Comparison of ENCODE assay signal across 8 cellular contexts in the genomic region with DNA sequence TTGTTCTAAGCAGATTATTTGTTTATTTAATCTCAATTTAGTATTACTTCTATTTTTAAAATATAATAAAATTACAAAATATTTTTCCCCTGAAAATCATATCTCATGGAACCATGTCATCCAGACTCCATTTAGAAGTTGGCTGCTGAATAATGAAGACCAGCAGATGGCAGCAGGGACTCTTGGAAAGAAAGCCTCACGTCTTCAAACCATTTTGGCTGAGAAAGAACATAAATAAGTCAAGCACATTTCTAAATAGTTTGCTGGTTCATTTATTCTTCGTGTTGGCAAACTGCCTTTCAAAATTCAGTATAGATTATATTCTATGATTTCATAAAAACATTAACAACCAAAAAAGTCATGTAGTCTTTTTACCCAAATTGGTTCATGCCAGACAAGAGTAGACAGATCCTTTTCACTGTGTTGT.
DNase-seq lines count a peak whose midpoint lies in the region; ATAC-seq, FAIRE-seq and TF ChIP-seq lines count a peak whose summit lies in the region.

No MANE protein-coding gene starts in this region.

- no peaks in the 10 kb centered on the region for H3K36me3 Mint-ChIP-seq in activated naive CD8-positive, alpha-beta T cell treated with anti-CD3 and anti-CD28 coated beads for 36 hours
- H3K36me3 Mint-ChIP-seq in activated T-helper 2 cell treated with anti-CD3 and anti-CD28 coated beads, Interferon-gamma antibody, Interleukin-2, Interleukin-4, amounts not matched to agents 10 μg/mL and 5 μg/mL and 100 μg/mL, durations not matched to agents 14 hours and 24 hours and 36 hours (ENCODE audit: low read depth) = no peaks in the 10 kb centered on the region

- H3K27ac ChIP-seq in heart right ventricle = peak overlapping the region in 4 of 10 donors; percentile 4 to 59 (median 30)

- H3K4me3 ChIP-seq in heart right ventricle (no peak overlapping the region), retinal pigment epithelial cell (ENCODE audit: low read length) (no peak overlapping the region)

- H3K9me3 Mint-ChIP-seq in activated naive CD8-positive, alpha-beta T cell treated with anti-CD3 and anti-CD28 coated beads for 36 hours = no peaks in the 10 kb centered on the region
- no peaks in the 10 kb centered on the region for H3K9me3 Mint-ChIP-seq in activated T-helper 2 cell treated with anti-CD3 and anti-CD28 coated beads, Interferon-gamma antibody, Interleukin-2, Interleukin-4, amounts not matched to agents 10 μg/mL and 5 μg/mL and 100 μg/mL, durations not matched to agents 14 hours and 24 hours and 36 hours

- TF ChIP-seq CTCF in heart right ventricle (IDR thresholded peaks at IDR 0.05) = peak; percentile 53 to 93 (median 81)
- peak; percentile 81 for TF ChIP-seq CTCF in retinal pigment epithelial cell (conservative IDR thresholded peaks at IDR 0.05; ENCODE audit: low read depth, low read length)

- intact Hi-C loops in heart right ventricle (cut with DNase I) = loop anchor here (1.0 to 10.0 kb wide), 13 partner anchors 68 to 893 kb away; a partner anchor contains a TSS
- intact Hi-C loops in activated T-helper 2 cell treated with anti-CD3 and anti-CD28 coated beads, Interferon-gamma antibody, Interleukin-2, Interleukin-4, amounts not matched to agents 10 μg/mL and 5 μg/mL and 100 μg/mL, durations not matched to agents 14 hours and 24 hours and 36 hours (cut with micrococcal nuclease) = loop anchor here (2.0 to 5.0 kb wide), 2 partner anchors 207 to 628 kb away; no protein-coding TSS in a partner anchor

- no peak overlapping the region for H3K27ac Mint-ChIP-seq in activated naive CD8-positive, alpha-beta T cell treated with anti-CD3 and anti-CD28 coated beads for 36 hours
- no peak overlapping the region for H3K27ac Mint-ChIP-seq in activated T-helper 2 cell treated with anti-CD3 and anti-CD28 coated beads, Interferon-gamma antibody, Interleukin-2, Interleukin-4, amounts not matched to agents 10 μg/mL and 5 μg/mL and 100 μg/mL, durations not matched to agents 14 hours and 24 hours and 36 hours

- DNase-seq in CMK (ENCODE audit: low read depth) = peak; percentile 4
- DNase-seq in GM19239 (ENCODE audit: insufficient read length, low spot score) = no peak
- DNase-seq in NCI-H226 = peak; percentile 20
- DNase-seq in activated naive CD8-positive, alpha-beta T cell treated with anti-CD3 and anti-CD28 coated beads for 36 hours = peak; percentile 10
- peak in 1 of 2 donors; percentile 76 for DNase-seq in heart right ventricle
- no peak for DNase-seq in retinal pigment epithelial cell (ENCODE audit: low read depth)
- DNase-seq in activated T-helper 2 cell treated with anti-CD3 and anti-CD28 coated beads, Interferon-gamma antibody, Interleukin-2, Interleukin-4, amounts not matched to agents 10 μg/mL and 5 μg/mL and 100 μg/mL, durations not matched to agents 14 hours and 24 hours and 36 hours (ENCODE audit: low spot score) = no peak
- no peak for DNase-seq in ecto neural progenitor cell (ENCODE audit: low spot score)

- peak; percentile 78 for FAIRE-seq in GM19239 (lab: Jason Lieb, UNC)

- H3K9me3 ChIP-seq in heart right ventricle = no peaks in the 10 kb centered on the region

- ATAC-seq in heart right ventricle = peak in 5 of 8 donors; percentile 42 to 67 (median 58)

- peaks cover 0 to 46% (median 15%) of the 10 kb centered on the region in 9 donors for H3K4me1 ChIP-seq in heart right ventricle

- H3K36me3 ChIP-seq in heart right ventricle = peaks cover 0 to under 1% (median 0%) of the 10 kb centered on the region in 9 donors

- WGBS in heart right ventricle, 2 donors = 1 to 2% methylated on average over 2 of the region's 2 CpGs

- no peaks in the 10 kb centered on the region for H3K4me1 Mint-ChIP-seq in activated naive CD8-positive, alpha-beta T cell treated with anti-CD3 and anti-CD28 coated beads for 36 hours
- no peaks in the 10 kb centered on the region for H3K4me1 Mint-ChIP-seq in activated T-helper 2 cell treated with anti-CD3 and anti-CD28 coated beads, Interferon-gamma antibody, Interleukin-2, Interleukin-4, amounts not matched to agents 10 μg/mL and 5 μg/mL and 100 μg/mL, durations not matched to agents 14 hours and 24 hours and 36 hours (ENCODE audit: low read depth)

- H3K4me3 Mint-ChIP-seq in activated naive CD8-positive, alpha-beta T cell treated with anti-CD3 and anti-CD28 coated beads for 36 hours = no peak overlapping the region
- H3K4me3 Mint-ChIP-seq in activated T-helper 2 cell treated with anti-CD3 and anti-CD28 coated beads, Interferon-gamma antibody, Interleukin-2, Interleukin-4, amounts not matched to agents 10 μg/mL and 5 μg/mL and 100 μg/mL, durations not matched to agents 14 hours and 24 hours and 36 hours (ENCODE audit: low read depth) = no peak overlapping the region

- peaks cover 18% of the 10 kb centered on the region for H3K27me3 Mint-ChIP-seq in activated naive CD8-positive, alpha-beta T cell treated with anti-CD3 and anti-CD28 coated beads for 36 hours
- H3K27me3 Mint-ChIP-seq in activated T-helper 2 cell treated with anti-CD3 and anti-CD28 coated beads, Interferon-gamma antibody, Interleukin-2, Interleukin-4, amounts not matched to agents 10 μg/mL and 5 μg/mL and 100 μg/mL, durations not matched to agents 14 hours and 24 hours and 36 hours (ENCODE audit: low read depth) = peaks cover 24% of the 10 kb centered on the region

- no peaks in the 10 kb centered on the region for H3K27me3 ChIP-seq in heart right ventricle

Comparison
In these comparisons a context has a peak if more than half of its experiments do, and no peak if none do; other contexts are left out.
1. DNase-seq: peak in CMK (single experiment), NCI-H226 (single experiment) and activated naive CD8-positive, alpha-beta T cell treated with anti-CD3 and anti-CD28 coated beads for 36 hours (single experiment); none in GM19239 (single experiment), retinal pigment epithelial cell (single experiment), activated T-helper 2 cell treated with anti-CD3 and anti-CD28 coated beads, Interferon-gamma antibody, Interleukin-2, Interleukin-4, amounts not matched to agents 10 μg/mL and 5 μg/mL and 100 μg/mL, durations not matched to agents 14 hours and 24 hours and 36 hours (single experiment) and ecto neural progenitor cell (single experiment).